ENCODE assay signal across 8 cellular contexts in the genomic region with DNA sequence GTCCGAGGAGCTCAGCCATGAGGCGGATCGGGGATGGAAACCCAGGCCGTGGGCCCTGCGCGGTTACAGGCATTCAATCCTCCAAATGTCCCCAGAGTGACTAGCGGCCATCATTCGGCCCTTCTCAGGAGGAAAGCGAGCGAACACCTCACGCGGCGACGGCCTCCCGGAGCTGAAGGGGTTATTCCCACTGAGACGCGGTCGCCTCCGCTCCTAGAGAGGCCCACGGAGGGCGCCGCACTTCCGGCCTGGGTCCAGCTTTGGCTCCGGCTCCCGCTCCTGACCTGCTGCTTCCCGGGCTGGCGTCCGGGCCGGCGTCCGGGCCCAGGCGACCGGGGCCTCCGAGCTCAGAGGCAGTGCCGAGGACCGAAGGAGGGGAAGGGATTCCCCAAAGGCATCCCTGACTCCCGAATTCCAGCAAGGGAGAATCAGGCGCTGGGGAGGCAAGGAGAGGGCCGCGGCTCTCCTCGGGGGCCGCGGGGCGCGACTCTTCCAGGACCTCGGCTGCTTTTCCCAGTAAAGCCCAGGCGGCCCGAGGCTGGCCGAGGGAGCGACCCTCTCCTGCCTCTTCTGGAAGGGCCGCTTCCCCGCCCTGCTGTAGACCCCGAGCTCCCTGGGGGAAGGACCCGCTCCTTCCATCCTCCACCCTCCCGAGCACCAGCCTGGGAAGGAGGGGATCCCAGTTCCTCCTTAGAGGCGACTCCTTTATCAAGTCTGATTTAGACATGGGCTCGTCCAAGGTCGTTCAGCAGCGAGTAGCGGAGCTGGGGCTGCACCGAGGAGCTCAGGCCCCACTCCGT. TPM values are rescaled to one million over a fixed set of nuclear protein-coding genes. Genes with fewer than 3 reads are reported as not detected.
DNase-seq lines count a peak whose midpoint lies in the region; ATAC-seq, FAIRE-seq and TF ChIP-seq lines count a peak whose summit lies in the region.

No MANE protein-coding gene starts in this region.

- H3K9me3 Mint-ChIP-seq in activated CD8-positive, alpha-beta memory T cell treated with anti-CD3 and anti-CD28 coated beads, Interleukin-2, amount 10 ng/mL, durations not matched to agents 7 days and 5 days (ENCODE audit: low read depth) = no peaks in the 10 kb centered on the region

- peak; percentile 59 for ATAC-seq in activated CD8-positive, alpha-beta memory T cell treated with anti-CD3 and anti-CD28 coated beads, Interleukin-2, amount 10 ng/mL, durations not matched to agents 7 days and 5 days
- ATAC-seq in HG02885 (IDR thresholded peaks at IDR 0.05; ENCODE audit: poor library complexity, unreplicated experiment) = no peak

- H2BK120ac ChIP-seq in H1 (replicated peaks; ENCODE audit: low read depth, low read length) = no peak overlapping the region

- DNase-seq in H7 (peak; percentile 93), NCI-H526 (lab: John Stamatoyannopoulos, UW) (peak; percentile 67 to 94), H1 (ENCODE audit: low read depth in 1 of 2, low spot score in 2 of 2) (peak in 1 of 2 experiments; percentile 84), lung microvascular endothelial cell (ENCODE audit: low read depth in 2 of 2) (peak; percentile 74 to 80)
- DNase-seq in activated CD8-positive, alpha-beta memory T cell treated with anti-CD3 and anti-CD28 coated beads, Interleukin-2, amount 10 ng/mL, durations not matched to agents 7 days and 5 days = no peak
- DNase-seq in stimulated activated CD8-positive, alpha-beta memory T cell treated with anti-CD3 and anti-CD28 coated beads, Interleukin-12 subunit alpha, Interleukin-12 subunit beta, amount 100 ng/mL, for 1 hour (ENCODE audit: low read depth) = peak; percentile 27

- peak overlapping the region; percentile 74 for H3K9ac ChIP-seq in BLaER1
- peak overlapping the region; percentile 45 to 64 (median 54); a peak in 6 of 7 replicates for H3K9ac ChIP-seq in H1 (replicated peaks in 1 of 4; ENCODE audit: extremely low read depth in 1 of 4, low read depth in 3 of 4, low read length in 3 of 4)

- H3K14ac ChIP-seq in H1 (ENCODE audit: insufficient read length) = no peak overlapping the region

- no peak overlapping the region for H2BK20ac ChIP-seq in H1 (ENCODE audit: low read length)

- peak in 1 of 2 experiments; percentile 86; a peak in 2 of 3 replicates for TF ChIP-seq POLR2A in H1 (IDR thresholded peaks at IDR 0.05; ENCODE audit: control extremely low read depth in 1 of 2, low read depth in 2 of 2, low read length in 2 of 2)

- no peak overlapping the region; the same call in 1 of the 2 replicates for H2BK15ac ChIP-seq in H1 (ENCODE audit: low read length)

- peak overlapping the region; percentile 47 for H3K4me3 Mint-ChIP-seq in activated CD8-positive, alpha-beta memory T cell treated with anti-CD3 and anti-CD28 coated beads, Interleukin-2, amount 10 ng/mL, durations not matched to agents 7 days and 5 days

- H2BK5ac ChIP-seq in H1 (ENCODE audit: low read depth, low read length) = no peak overlapping the region

- H3K56ac ChIP-seq in H1 (replicated peaks; ENCODE audit: insufficient read length, low read depth, low read length) = peak overlapping the region; percentile 9

- H3K4me1 ChIP-seq in BLaER1 = peaks cover 18% of the 10 kb centered on the region
- peaks cover 0 to 6% (median 4%) of the 10 kb centered on the region in 4 experiments; a peak in 4 of 7 replicates for H3K4me1 ChIP-seq in H1 (replicated peaks in 1 of 4; ENCODE audit: control insufficient read depth in 3 of 4, insufficient read depth in 4 of 4, low read length in 3 of 4)

- peaks cover 23% of the 10 kb centered on the region for H3K4me1 Mint-ChIP-seq in activated CD8-positive, alpha-beta memory T cell treated with anti-CD3 and anti-CD28 coated beads, Interleukin-2, amount 10 ng/mL, durations not matched to agents 7 days and 5 days

- H3K4me3 ChIP-seq in BLaER1 = peak overlapping the region; percentile 75
- H3K4me3 ChIP-seq in H7 (ENCODE audit: insufficient read depth, low read depth, low read length) = peak overlapping the region; percentile 79
- peak overlapping the region; percentile 60 to 78 (median 68) for H3K4me3 ChIP-seq in H1 (ENCODE audit: extremely low read depth in 1 of 4, insufficient read depth in 2 of 4, low read depth in 3 of 4, low read length in 4 of 4)

- H4K8ac ChIP-seq in H1 (ENCODE audit: extremely low read depth, insufficient read depth, low read length) = peak overlapping the region; percentile 82

- H3K79me2 ChIP-seq in H1 (ENCODE audit: control insufficient read depth in 1 of 2, insufficient read depth in 2 of 2, low read length in 2 of 2) = no peaks in the 10 kb centered on the region

- H3K27me3 ChIP-seq in BLaER1 (peaks cover 37% of the 10 kb centered on the region), H7 (ENCODE audit: control insufficient read depth, insufficient read depth, low read length) (peaks cover 23% of the 10 kb centered on the region), H1 (replicated peaks in 1 of 4; ENCODE audit: control insufficient read depth in 3 of 4, extremely low read depth in 1 of 4, insufficient read depth in 3 of 4, low read length in 3 of 4) (peaks cover 0 to 18% (median 11%) of the 10 kb centered on the region in 4 experiments; a peak in 6 of 7 replicates)

- H2AFZ ChIP-seq in H1 (ENCODE audit: low read length) = peak overlapping the region; percentile 80

- H3K18ac ChIP-seq in H1 (ENCODE audit: extremely low read depth, low read length) = peak overlapping the region; percentile 38; the same call in 1 of the 2 replicates

- FAIRE-seq in H1 (lab: Jason Lieb, UNC) = no peak

- no peak overlapping the region for H2AK5ac ChIP-seq in H1 (ENCODE audit: low read depth, low read length)

- 0 out of 2 replicates have a peak overlapping the region, but pooled peaks have one; percentile 2 for H2BK12ac ChIP-seq in H1 (ENCODE audit: low read depth, low read length)

- H3K9me3 ChIP-seq in BLaER1 (no peaks in the 10 kb centered on the region), H1 (ENCODE audit: insufficient read depth in 2 of 2, low read depth in 1 of 2, low read length in 1 of 2) (no peaks in the 10 kb centered on the region)

- peak overlapping the region; percentile 41 for H4K5ac ChIP-seq in H1 (ENCODE audit: insufficient read length, low read depth, low read length)

- H3K23me2 ChIP-seq in H1 (ENCODE audit: low read depth, low read length) = peaks cover 10% of the 10 kb centered on the region; the same call in 1 of the 2 replicates

- H4K91ac ChIP-seq in H1 (replicated peaks; ENCODE audit: insufficient read length, low read length) = peak overlapping the region; percentile 12

- no peak overlapping the region for H3K27ac Mint-ChIP-seq in activated CD8-positive, alpha-beta memory T cell treated with anti-CD3 and anti-CD28 coated beads, Interleukin-2, amount 10 ng/mL, durations not matched to agents 7 days and 5 days

- peaks cover 17% of the 10 kb centered on the region for H3K27me3 Mint-ChIP-seq in activated CD8-positive, alpha-beta memory T cell treated with anti-CD3 and anti-CD28 coated beads, Interleukin-2, amount 10 ng/mL, durations not matched to agents 7 days and 5 days

- no peaks in the 10 kb centered on the region for H3K36me3 ChIP-seq in BLaER1
- no peaks in the 10 kb centered on the region for H3K36me3 ChIP-seq in H7 (replicated peaks; ENCODE audit: control insufficient read depth, insufficient read depth, low read length)
- H3K36me3 ChIP-seq in H1 (ENCODE audit: control insufficient read depth in 2 of 4, insufficient read depth in 4 of 4, low read length in 3 of 4) = no peaks in the 10 kb centered on the region

- no peaks in the 10 kb centered on the region for H3K79me1 ChIP-seq in H1 (ENCODE audit: low read depth, low read length)

- peak overlapping the region; percentile 87 for H3K4me2 ChIP-seq in BLaER1
- H3K4me2 ChIP-seq in H1 (ENCODE audit: insufficient read depth in 1 of 2, low read depth in 2 of 2, low read length in 2 of 2) = peak overlapping the region; percentile 88 to 93

- H4K20me1 ChIP-seq in BLaER1 (no peaks in the 10 kb centered on the region), H1 (replicated peaks in 1 of 2; ENCODE audit: control insufficient read depth in 1 of 2, insufficient read depth in 2 of 2, low read length in 2 of 2) (no peaks in the 10 kb centered on the region)

- H3K4ac ChIP-seq in H1 (replicated peaks; ENCODE audit: insufficient read length, low read depth, low read length) = no peak overlapping the region

- CTCF ChIA-PET in activated CD8-positive, alpha-beta memory T cell treated with anti-CD3 and anti-CD28 coated beads, Interleukin-2, amount 10 ng/mL, durations not matched to agents 7 days and 5 days (lab: Charles Lee) = interaction anchor here (1.0 to 3.0 kb wide), 5 partner anchors 9 to 137 kb away, joined by 3 to 32 read pairs (median 3); no protein-coding TSS in a partner anchor
- CTCF ChIA-PET in H1 (lab: Charles Lee; ENCODE audit: partially characterized antibody) = interaction anchor here (0.8 to 4.5 kb wide), 12 partner anchors 8 to 376 kb away, joined by 3 to 21 read pairs (median 6); a partner anchor contains a TSS

- peak overlapping the region; percentile 60 for H3K27ac ChIP-seq in BLaER1
- no peak overlapping the region for H3K27ac ChIP-seq in H1 (ENCODE audit: low read depth, low read length)

- no peak; a peak in 1 of 3 replicates for TF ChIP-seq EP300 in H1 (IDR thresholded peaks at IDR 0.05; ENCODE audit: borderline replicate concordance in 1 of 2, low read depth in 2 of 2, low read length in 2 of 2)

- WGBS in H1 (ENCODE audit: extremely low coverage in 1 of 2, insufficient coverage in 1 of 2, insufficient read length in 1 of 2, insufficient replicate concordance in 2 of 2, low coverage in 1 of 2, low lambda C conversion rate in 2 of 2, missing lambda C conversion rate in 1 of 2), 2 experiments = 4% methylated on average over 62 of the region's 62 CpGs; no CpG with 5 or more reads in 1 of the 2 experiments

- TF ChIP-seq CTCF in H1 (IDR thresholded peaks at IDR 0.05; ENCODE audit: control extremely low read depth in 1 of 3, insufficient read depth in 1 of 3, low read depth in 1 of 3, low read length in 3 of 3) = no peak

- POLR2A ChIA-PET in H1 (lab: Charles Lee; ENCODE audit: partially characterized antibody) = interaction anchor here (0.7 to 4.0 kb wide), 21 partner anchors 9 to 279 kb away, joined by 3 to 40 read pairs (median 5); a partner anchor contains a TSS

- peaks cover 2% of the 10 kb centered on the region for H3K36me3 Mint-ChIP-seq in activated CD8-positive, alpha-beta memory T cell treated with anti-CD3 and anti-CD28 coated beads, Interleukin-2, amount 10 ng/mL, durations not matched to agents 7 days and 5 days

- H3K23ac ChIP-seq in H1 (ENCODE audit: insufficient read length) = no peak overlapping the region

- no peak for TF ChIP-seq RAD21 in H1 (IDR thresholded peaks at IDR 0.05 in 1 of 2, conservative IDR thresholded peaks at IDR 0.05 in 1 of 2; ENCODE audit: low read depth in 2 of 2, low read length in 2 of 2)

RNA-seq across cellular contexts. Expression of a gene that starts 18.6 kb away (rescaled TPM):
- 15.1 and 16.0 TPM in 2 replicates for total RNA-seq in H7 (2014; rRNA removed; shearing (Covaris generic))
- 1 to 10 TPM; 1.6 to 2.5 TPM for total RNA-seq in activated CD8-positive, alpha-beta memory T cell treated with anti-CD3 and anti-CD28 coated beads, Interleukin-2, amount 10 ng/mL, durations not matched to agents 7 days and 5 days
- total RNA-seq in H1 (2021; fragmentation: NEBNext Ultra II Directional; extraction: Animal tissue kit (Norgen Biotek cat#: 25700)) = 19.3 and 19.5 TPM in 2 replicates
- 11.0 and 13.6 TPM in 2 replicates for polyA plus RNA-seq in H1 (2011; rRNA removed)
- 8.2 TPM for polyA plus RNA-seq in H1 (2011; cell fraction: cytosol; rRNA removed)
- 21.5 TPM for polyA plus RNA-seq in H1 (2011; cell fraction: nucleus; rRNA removed)
- polyA plus RNA-seq in H1 (2012, experiment 1 of 2) = 14.4 to 17.5 TPM (median 15.0 TPM) in 4 replicates
- polyA plus RNA-seq in H1 (2012, experiment 2 of 2) = 11.9 TPM
- 12.5 TPM for polyA plus RNA-seq in H1 (2013, experiment 1 of 2)
- polyA plus RNA-seq in H1 (2013, experiment 2 of 2) = 11.1 TPM
- polyA minus RNA-seq in H1 (2011; rRNA and poly(A)+ RNA removed) = 9.9 and 11.1 TPM in 2 replicates
- 10.2 TPM for polyA minus RNA-seq in H1 (2011; cell fraction: cytosol; rRNA and poly(A)+ RNA removed)
- polyA minus RNA-seq in H1 (2011; cell fraction: nucleus; rRNA and poly(A)+ RNA removed) = 18.8 TPM
- total RNA-seq in lung microvascular endothelial cell = 3.9 and 5.2 TPM in 2 replicates

RNA-seq across cellular contexts. Expression of a gene that starts 43.4 kb away (rescaled TPM):
- 72.6 and 72.9 TPM in 2 replicates for total RNA-seq in H7 (2014; rRNA removed; shearing (Covaris generic))
- total RNA-seq in activated CD8-positive, alpha-beta memory T cell treated with anti-CD3 and anti-CD28 coated beads, Interleukin-2, amount 10 ng/mL, durations not matched to agents 7 days and 5 days = 100 to 1,000 TPM; 103 to 106 TPM
- total RNA-seq in H1 (2021; fragmentation: NEBNext Ultra II Directional; extraction: Animal tissue kit (Norgen Biotek cat#: 25700)) = 68.7 and 70.8 TPM in 2 replicates
- polyA plus RNA-seq in H1 (2011; rRNA removed) = 36.9 and 38.5 TPM in 2 replicates
- 35.0 TPM for polyA plus RNA-seq in H1 (2011; cell fraction: cytosol; rRNA removed)
- polyA plus RNA-seq in H1 (2011; cell fraction: nucleus; rRNA removed) = 113 TPM
- polyA plus RNA-seq in H1 (2012, experiment 1 of 2) = 48.2 to 55.3 TPM (median 49.7 TPM) in 4 replicates
- polyA plus RNA-seq in H1 (2012, experiment 2 of 2) = 41.0 TPM
- 25.7 TPM for polyA plus RNA-seq in H1 (2013, experiment 1 of 2)
- 25.3 TPM for polyA plus RNA-seq in H1 (2013, experiment 2 of 2)
- 69.9 and 90.6 TPM in 2 replicates for polyA minus RNA-seq in H1 (2011; rRNA and poly(A)+ RNA removed)
- 33.1 TPM for polyA minus RNA-seq in H1 (2011; cell fraction: cytosol; rRNA and poly(A)+ RNA removed)
- polyA minus RNA-seq in H1 (2011; cell fraction: nucleus; rRNA and poly(A)+ RNA removed) = 44.6 TPM
- 32.7 and 42.5 TPM in 2 replicates for total RNA-seq in lung microvascular endothelial cell

RNA-seq across cellular contexts. Expression of a gene that starts 43.7 kb away (rescaled TPM):
- total RNA-seq in H7 (2014; rRNA removed; shearing (Covaris generic)) = 1.5 and 2.1 TPM in 2 replicates
- 1 to 10 TPM; 4.1 to 4.6 TPM for total RNA-seq in activated CD8-positive, alpha-beta memory T cell treated with anti-CD3 and anti-CD28 coated beads, Interleukin-2, amount 10 ng/mL, durations not matched to agents 7 days and 5 days
- 5.2 and 6.0 TPM in 2 replicates for total RNA-seq in H1 (2021; fragmentation: NEBNext Ultra II Directional; extraction: Animal tissue kit (Norgen Biotek cat#: 25700))
- 5.6 and 7.1 TPM in 2 replicates for polyA plus RNA-seq in H1 (2011; rRNA removed)
- polyA plus RNA-seq in H1 (2011; cell fraction: cytosol; rRNA removed) = 8.1 TPM
- 21.1 TPM for polyA plus RNA-seq in H1 (2011; cell fraction: nucleus; rRNA removed)
- 4.8 to 7.5 TPM (median 6.4 TPM) in 4 replicates for polyA plus RNA-seq in H1 (2012, experiment 1 of 2)
- polyA plus RNA-seq in H1 (2012, experiment 2 of 2) = 2.6 TPM
- polyA plus RNA-seq in H1 (2013, experiment 1 of 2) = 4.8 TPM
- 5.5 TPM for polyA plus RNA-seq in H1 (2013, experiment 2 of 2)
- polyA minus RNA-seq in H1 (2011; rRNA and poly(A)+ RNA removed) = 1.4 and 1.9 TPM in 2 replicates
- 3.4 TPM for polyA minus RNA-seq in H1 (2011; cell fraction: cytosol; rRNA and poly(A)+ RNA removed)
- polyA minus RNA-seq in H1 (2011; cell fraction: nucleus; rRNA and poly(A)+ RNA removed) = 6.3 TPM
- 0.40 and 0.87 TPM in 2 replicates for total RNA-seq in lung microvascular endothelial cell

RNA-seq across cellular contexts. Expression of a gene that starts 57.3 kb away (rescaled TPM):
- total RNA-seq in H7 (2014; rRNA removed; shearing (Covaris generic)) = 27.0 and 32.0 TPM in 2 replicates
- 10 to 100 TPM; 45.8 to 46.5 TPM for total RNA-seq in activated CD8-positive, alpha-beta memory T cell treated with anti-CD3 and anti-CD28 coated beads, Interleukin-2, amount 10 ng/mL, durations not matched to agents 7 days and 5 days
- total RNA-seq in H1 (2021; fragmentation: NEBNext Ultra II Directional; extraction: Animal tissue kit (Norgen Biotek cat#: 25700)) = 36.0 and 37.2 TPM in 2 replicates
- polyA plus RNA-seq in H1 (2011; rRNA removed) = 53.4 and 63.9 TPM in 2 replicates
- 43.7 TPM for polyA plus RNA-seq in H1 (2011; cell fraction: cytosol; rRNA removed)
- 123 TPM for polyA plus RNA-seq in H1 (2011; cell fraction: nucleus; rRNA removed)
- 30.6 to 44.5 TPM (median 43.0 TPM) in 4 replicates for polyA plus RNA-seq in H1 (2012, experiment 1 of 2)
- 47.4 TPM for polyA plus RNA-seq in H1 (2012, experiment 2 of 2)
- 28.4 TPM for polyA plus RNA-seq in H1 (2013, experiment 1 of 2)
- polyA plus RNA-seq in H1 (2013, experiment 2 of 2) = 26.2 TPM
- 29.9 and 30.1 TPM in 2 replicates for polyA minus RNA-seq in H1 (2011; rRNA and poly(A)+ RNA removed)
- 10.9 TPM for polyA minus RNA-seq in H1 (2011; cell fraction: cytosol; rRNA and poly(A)+ RNA removed)
- 43.9 TPM for polyA minus RNA-seq in H1 (2011; cell fraction: nucleus; rRNA and poly(A)+ RNA removed)
- total RNA-seq in lung microvascular endothelial cell = 8.9 and 10.7 TPM in 2 replicates
